In the genomic region with DNA sequence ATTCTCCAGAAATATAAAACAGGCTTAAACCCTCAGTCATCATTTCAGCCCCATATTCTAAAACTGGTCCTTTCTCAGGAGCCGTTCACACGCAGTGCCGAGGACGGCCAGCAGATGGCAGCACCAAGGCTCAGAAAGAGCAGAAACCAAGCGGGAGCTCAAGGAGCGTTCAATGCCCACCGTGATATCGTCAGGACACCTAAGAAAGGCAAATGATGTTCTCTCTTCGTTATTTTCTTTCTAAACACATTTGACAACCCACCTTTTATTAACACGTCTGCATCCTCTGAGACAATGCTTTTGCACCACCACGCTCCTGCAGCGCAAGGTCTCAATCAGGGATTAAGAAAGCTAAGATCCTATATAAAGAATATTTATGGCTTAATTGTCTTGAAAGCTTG, we compare ENCODE assay signal across 8 cellular contexts. TPM values are rescaled to one million over a fixed set of nuclear protein-coding genes. Genes with fewer than 3 reads are reported as not detected.
A peak's percentile ranks its signal among the peaks of the same experiment; 100 is the strongest.
DNase-seq lines count a peak whose midpoint lies in the region; ATAC-seq, FAIRE-seq and TF ChIP-seq lines count a peak whose summit lies in the region.

No MANE protein-coding gene starts in this region.

- no peaks in the 10 kb centered on the region for H3K9me3 ChIP-seq in endothelial cell of umbilical vein (replicated peaks; ENCODE audit: control insufficient read depth, insufficient read depth, low read length)

- peak; percentile 93 to 98 for TF ChIP-seq CTCF in endothelial cell of umbilical vein (IDR thresholded peaks at IDR 0.05; ENCODE audit: extremely low read depth in 1 of 2, insufficient read depth in 1 of 2, low read depth in 1 of 2, low read length in 2 of 2)

- H2AFZ ChIP-seq in endothelial cell of umbilical vein (ENCODE audit: low read depth, low read length): no peak overlapping the region

- H3K27ac ChIP-seq in endothelial cell of umbilical vein (ENCODE audit: insufficient read depth, low read depth, low read length): no peak overlapping the region

- no peaks in the 10 kb centered on the region for H3K79me2 ChIP-seq in endothelial cell of umbilical vein (ENCODE audit: control insufficient read depth, insufficient read depth, low read length)

- no peaks in the 10 kb centered on the region for H3K36me3 ChIP-seq in endothelial cell of umbilical vein (ENCODE audit: control insufficient read depth in 2 of 2, extremely low read depth in 1 of 2, insufficient read depth in 2 of 2, low read length in 2 of 2)

- peaks cover 3 to 14% of the 10 kb centered on the region in 2 experiments for H3K27me3 ChIP-seq in endothelial cell of umbilical vein (ENCODE audit: control insufficient read depth in 2 of 2, insufficient read depth in 2 of 2, low read length in 2 of 2)

- no TSS peak for BruUV-seq in endothelial cell of umbilical vein (replicated peaks; lab: Mats Ljungman, UMichigan)

- H3K4me2 ChIP-seq in endothelial cell of umbilical vein (ENCODE audit: insufficient read depth, low read length): no peak overlapping the region

- CTCF ChIA-PET in endothelial cell of umbilical vein (lab: Charles Lee): interaction anchor here (0.6 to 5.4 kb wide), 78 partner anchors 8 to 1218 kb away, joined by 3 to 323 read pairs (median 6); partner anchors contain the start of genes CNPY1 and RBM33

- FAIRE-seq in endothelial cell of umbilical vein (lab: Jason Lieb, UNC): peak; percentile 93

- TF ChIP-seq POLR2A in GM18505 (IDR thresholded peaks at IDR 0.05; ENCODE audit: borderline replicate concordance, extremely low read depth, insufficient read depth, insufficient read length) (no peak), endothelial cell of umbilical vein (IDR thresholded peaks at IDR 0.05; ENCODE audit: low read depth, low read length) (no peak)

- H3K4me1 ChIP-seq in endothelial cell of umbilical vein (ENCODE audit: control insufficient read depth, extremely low read depth, insufficient read depth, low read length): no peaks in the 10 kb centered on the region

- H3K4me3 ChIP-seq in endothelial cell of umbilical vein (replicated peaks in 1 of 3; ENCODE audit: insufficient read depth in 1 of 3, low read depth in 1 of 3, low read length in 3 of 3): no peak overlapping the region

- POLR2A ChIA-PET in endothelial cell of umbilical vein (lab: Charles Lee): interaction anchor here (0.6 to 0.8 kb wide), 2 partner anchors 45 to 69 kb away, joined by 3 to 8 read pairs; partner anchors contain the start of gene RBM33

- DNase-seq in A172 (ENCODE audit: low spot score) (peak; percentile 44), endothelial cell of umbilical vein (ENCODE audit: low read depth, low spot score) (peak; percentile 73), mucosa of gallbladder (ENCODE audit: low spot score) (peak; percentile 87)
- DNase-seq in NK-92 treated with Interleukin-12 subunit alpha and Interleukin-12 subunit beta, amount 100 ng/mL, for 24 hours (lab: John Stamatoyannopoulos, UW): peak; percentile 47
- peak; percentile 85 for DNase-seq in activated CD8-positive, alpha-beta memory T cell treated with anti-CD3 and anti-CD28 coated beads, Interleukin-2, amount 50 U/mL, for 4 hours
- DNase-seq in stimulated activated CD8-positive, alpha-beta memory T cell treated with anti-CD3 and anti-CD28 coated beads, Interleukin-4, amount 100 ng/mL, for 4 hours (ENCODE audit: low read depth in 2 of 2, low spot score in 1 of 2): peak; percentile 60 to 85

- no peak overlapping the region for H3K9ac ChIP-seq in endothelial cell of umbilical vein (replicated peaks; ENCODE audit: extremely low read depth, insufficient read depth, low read length)

- dilution Hi-C loops in endothelial cell of umbilical vein (cut with MboI; ENCODE audit: extremely low pct_ligation_motif_present, low sequenced_read_pairs): no loop called here

- ATAC-seq in GM18505 (IDR thresholded peaks at IDR 0.05; ENCODE audit: unreplicated experiment): peak; percentile 87
- ATAC-seq in HG03571 (IDR thresholded peaks at IDR 0.05; ENCODE audit: unreplicated experiment): peak; percentile 76

- H3K9me1 ChIP-seq in endothelial cell of umbilical vein (replicated peaks; ENCODE audit: control insufficient read depth, extremely low read depth, insufficient read depth, low read length): no peaks in the 10 kb centered on the region

- no peaks in the 10 kb centered on the region for H4K20me1 ChIP-seq in endothelial cell of umbilical vein (replicated peaks; ENCODE audit: control insufficient read depth, extremely low read depth, insufficient read depth, low read length)

- intact Hi-C loops in endothelial cell of umbilical vein (cut with micrococcal nuclease): loop anchor here (1.0 to 5.0 kb wide), 5 partner anchors 46 to 672 kb away; partner anchors contain the start of gene RBM33

TF ChIP-seq in endothelial cell of umbilical vein, 7 proteins besides CTCF, POLR2A, EP300 and RAD21:
- TF ChIP-seq POLR2AphosphoS5 (IDR thresholded peaks at IDR 0.05; ENCODE audit: insufficient read depth, low read depth, low read length) (no peak), MYC (IDR thresholded peaks at IDR 0.05; ENCODE audit: low read depth, low read length) (no peak), GATA2 (IDR thresholded peaks at IDR 0.05; ENCODE audit: insufficient read depth, insufficient read length, low read depth, low read length) (no peak), EZH2 (IDR thresholded peaks at IDR 0.05; ENCODE audit: borderline replicate concordance, low read depth, low read length, severe bottlenecking) (no peak), FOS (IDR thresholded peaks at IDR 0.05; ENCODE audit: borderline replicate concordance, insufficient read depth, low read length) (no peak), JUN (IDR thresholded peaks at IDR 0.05; ENCODE audit: borderline replicate concordance, insufficient read depth, insufficient read length, low read depth) (no peak)
- TF ChIP-seq, protein P1, sequence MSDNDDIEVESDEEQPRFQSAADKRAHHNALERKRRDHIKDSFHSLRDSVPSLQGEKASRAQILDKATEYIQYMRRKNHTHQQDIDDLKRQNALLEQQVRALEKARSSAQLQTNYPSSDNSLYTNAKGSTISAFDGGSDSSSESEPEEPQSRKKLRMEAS (IDR thresholded peaks at IDR 0.05; ENCODE audit: insufficient read depth, insufficient read length): no peak

RNA-seq across cellular contexts. Expression of gene RBM33, which starts 45.7 kb away (rescaled TPM):
- total RNA-seq in A172 (2014; rRNA removed; shearing (Covaris generic)): 17.0 and 18.6 TPM in 2 replicates
- total RNA-seq in endothelial cell of umbilical vein (62.9 and 68.2 TPM in 2 replicates), mucosa of gallbladder (59.1 TPM)
- polyA plus RNA-seq in endothelial cell of umbilical vein: 16.2 and 18.1 TPM in 2 replicates
- 7.1 and 8.3 TPM in 2 replicates for polyA plus RNA-seq in endothelial cell of umbilical vein (2011; cell fraction: cytosol; rRNA removed)
- polyA plus RNA-seq in endothelial cell of umbilical vein (2011; cell fraction: nucleus; rRNA removed): 70.0 and 70.8 TPM in 2 replicates
- polyA plus RNA-seq in endothelial cell of umbilical vein (2012): 18.0 and 18.1 TPM in 2 replicates
- polyA minus RNA-seq in endothelial cell of umbilical vein: 27.9 TPM in 2 replicates
- 24.6 TPM for polyA minus RNA-seq in endothelial cell of umbilical vein (2011; cell fraction: cytosol; rRNA and poly(A)+ RNA removed)
- polyA minus RNA-seq in endothelial cell of umbilical vein (2011; cell fraction: nucleus; rRNA and poly(A)+ RNA removed): 77.2 and 93.3 TPM in 2 replicates

RNA-seq across cellular contexts. Expression of gene CNPY1, which starts 52.5 kb away (rescaled TPM):
- total RNA-seq in A172 (2014; rRNA removed; shearing (Covaris generic)): not detected in 2 replicates
- total RNA-seq in endothelial cell of umbilical vein: not detected in 2 replicates
- not detected in 2 replicates for polyA plus RNA-seq in endothelial cell of umbilical vein
- not detected in 2 replicates for polyA plus RNA-seq in endothelial cell of umbilical vein (2011; cell fraction: cytosol; rRNA removed)
- polyA plus RNA-seq in endothelial cell of umbilical vein (2011; cell fraction: nucleus; rRNA removed): not detected in 2 replicates
- not detected in 2 replicates for polyA plus RNA-seq in endothelial cell of umbilical vein (2012)
- not detected in 2 replicates for polyA minus RNA-seq in endothelial cell of umbilical vein
- polyA minus RNA-seq in endothelial cell of umbilical vein (2011; cell fraction: cytosol; rRNA and poly(A)+ RNA removed): not detected
- not detected in 2 replicates for polyA minus RNA-seq in endothelial cell of umbilical vein (2011; cell fraction: nucleus; rRNA and poly(A)+ RNA removed)
- not detected for total RNA-seq in mucosa of gallbladder
